ENCODE assay signal across 19 cellular contexts in genomic region chr9:8859416-8859815, GRCh38.
DNase-seq lines count a peak whose midpoint lies in the region; ATAC-seq and TF ChIP-seq lines count a peak whose summit lies in the region.
"Had no signal": no experiment of that assay in that cellular context is flagged by ENCODE, and none has a peak within 500 bp of the region (broad histone marks: within the 10 kb centered on the region; RNA-seq: fewer than 3 reads in every experiment).

No MANE protein-coding gene starts in this region.

- peak overlapping the region; percentile 97; the same call in 1 of the 2 replicates for H3K4me3 ChIP-seq in HUES64 (ENCODE audit: low read length)
- peak overlapping the region; percentile 90 for H3K4me3 ChIP-seq in coronary artery
- no peak overlapping the region for H3K4me3 ChIP-seq in thyroid gland (replicated peaks in 1 of 3)
- no peak overlapping the region for H3K4me3 ChIP-seq in PC-3 (ENCODE audit: low read length)
- H3K4me3 ChIP-seq in body of pancreas = no peak overlapping the region
- H3K4me3 ChIP-seq: lung had no signal

- H3K9me3 ChIP-seq in HUES64 (ENCODE audit: insufficient read depth, low read depth, low read length) (no peaks in the 10 kb centered on the region), thyroid gland (no peaks in the 10 kb centered on the region), PC-3 (ENCODE audit: low read length) (no peaks in the 10 kb centered on the region), body of pancreas (no peaks in the 10 kb centered on the region)
- H3K9me3 ChIP-seq: heart left ventricle, testis had no signal

- H3K9me2 ChIP-seq in PC-3 (replicated peaks; ENCODE audit: low read length) = no peaks in the 10 kb centered on the region

- peaks cover 47% of the 10 kb centered on the region for H3K4me1 ChIP-seq in HUES64 (ENCODE audit: insufficient read depth, low read length)
- H3K4me1 ChIP-seq in thyroid gland = peaks cover 5 to 8% of the 10 kb centered on the region in 2 donors
- H3K4me1 ChIP-seq in PC-3 (ENCODE audit: insufficient read depth, low read length) = no peaks in the 10 kb centered on the region
- peaks cover 12% of the 10 kb centered on the region for H3K4me1 ChIP-seq in body of pancreas
- H3K4me1 ChIP-seq: testis had no signal

- no TSS peak for BruUV-seq in PC-3 (replicated peaks; lab: Mats Ljungman, UMichigan)

- no peaks in the 10 kb centered on the region for H3F3A ChIP-seq in PC-3 (ENCODE audit: low read length, unreplicated experiment)

- no peak overlapping the region for H2AFZ ChIP-seq in PC-3 (ENCODE audit: low read length)

- ATAC-seq in PC-3 (no peak), body of pancreas (no peak)

- intact Hi-C loops in thyroid gland (cut with DNase I) = no loop called here
- intact Hi-C loops in PC-3 (cut with micrococcal nuclease) = no loop called here
- intact Hi-C loops in body of pancreas (cut with DNase I) = no loop called here

- peak overlapping the region; percentile 95 for H3K4me3 Mint-ChIP-seq in neural crest cell
- H3K4me3 Mint-ChIP-seq in HFFc6 = no peak overlapping the region

- TF ChIP-seq POLR2A in thyroid gland (IDR thresholded peaks at IDR 0.05) (no peak), body of pancreas (IDR thresholded peaks at IDR 0.05) (no peak)

- POLR2A ChIA-PET in PC-3 (lab: Charles Lee; ENCODE audit: unreplicated experiment) = no interaction called here

- H4K20me1 ChIP-seq in PC-3 (ENCODE audit: low read length) = no peaks in the 10 kb centered on the region

- no peak overlapping the region for H3K4me2 ChIP-seq in PC-3 (ENCODE audit: low read length)

- no peaks in the 10 kb centered on the region for H3K36me3 Mint-ChIP-seq in neural crest cell (ENCODE audit: low read depth)
- no peaks in the 10 kb centered on the region for H3K36me3 Mint-ChIP-seq in HFFc6 (ENCODE audit: low read depth)

- 77% methylated on average over 3 of the region's 3 CpGs for WGBS in HUES64
- 56 to 68% methylated on average over 3 of the region's 3 CpGs for WGBS in thyroid gland, 2 donors
- 19 to 25% methylated on average over 3 of the region's 3 CpGs for WGBS in body of pancreas, 2 donors

- H3K4me1 Mint-ChIP-seq in neural crest cell (peaks cover 39% of the 10 kb centered on the region), HFFc6 (ENCODE audit: low read depth) (no peaks in the 10 kb centered on the region)

- CTCF ChIA-PET in PC-3 (lab: Charles Lee) = no interaction called here

- no peak overlapping the region for H3K27ac Mint-ChIP-seq in neural crest cell (ENCODE audit: unreplicated experiment)
- H3K27ac Mint-ChIP-seq in HFFc6 = no peak overlapping the region

- TF ChIP-seq CTCF in coronary artery (IDR thresholded peaks at IDR 0.05) = no peak
- no peak for TF ChIP-seq CTCF in neural crest cell (conservative IDR thresholded peaks at IDR 0.05)
- no peak for TF ChIP-seq CTCF in thyroid gland (IDR thresholded peaks at IDR 0.05)
- TF ChIP-seq CTCF in PC-3 (conservative IDR thresholded peaks at IDR 0.05; ENCODE audit: low read depth, low read length) = no peak
- TF ChIP-seq CTCF in HFFc6 (IDR thresholded peaks at IDR 0.05) = no peak
- TF ChIP-seq CTCF in body of pancreas (IDR thresholded peaks at IDR 0.05) = no peak

- H3K9me3 Mint-ChIP-seq in neural crest cell (no peaks in the 10 kb centered on the region), HFFc6 (peaks cover 4% of the 10 kb centered on the region; the same call in 1 of the 2 replicates)

- no peak overlapping the region for H3K9ac ChIP-seq in HUES64 (ENCODE audit: low read depth, low read length)
- H3K9ac ChIP-seq in PC-3 (ENCODE audit: low read length) = no peak overlapping the region

- H3K27me3 Mint-ChIP-seq in neural crest cell (ENCODE audit: low read depth) = peaks cover 2% of the 10 kb centered on the region
- H3K27me3 Mint-ChIP-seq in HFFc6 (ENCODE audit: insufficient read depth) = peaks cover 16% of the 10 kb centered on the region

- H3K27me3 ChIP-seq in HUES64 (ENCODE audit: insufficient read depth, low read length) = peaks cover 14% of the 10 kb centered on the region
- H3K27me3 ChIP-seq in thyroid gland = peaks cover 15% of the 10 kb centered on the region
- H3K27me3 ChIP-seq in PC-3 (ENCODE audit: low read length) = peaks cover 15% of the 10 kb centered on the region
- H3K27me3 ChIP-seq in body of pancreas = peaks cover 0 to 4% of the 10 kb centered on the region in 2 donors
- H3K27me3 ChIP-seq: cardiac muscle cell, testis had no signal

- DNase-seq in ELF-1 (ENCODE audit: low read depth, low spot score) = peak; percentile 1
- DNase-seq in coronary artery (ENCODE audit: low spot score) = no peak
- no peak for DNase-seq in neural crest cell (ENCODE audit: low read depth, low spot score)
- no peak for DNase-seq in thyroid gland
- no peak for DNase-seq in PC-3
- DNase-seq in HFFc6 = no peak
- DNase-seq in body of pancreas = no peak
- DNase-seq: activated CD8-positive, alpha-beta memory T cell treated with anti-CD3 and anti-CD28 coated beads for 24 hours; AML-193; Calu3; effector CD8-positive, alpha-beta T cell; GF-D8; heart left ventricle; NCI-H1105; T-helper 1 cell had no signal

- H3K36me3 ChIP-seq in HUES64 (ENCODE audit: insufficient read depth, low read length) (no peaks in the 10 kb centered on the region), thyroid gland (no peaks in the 10 kb centered on the region), PC-3 (ENCODE audit: low read depth, low read length) (no peaks in the 10 kb centered on the region), body of pancreas (replicated peaks in 1 of 2; ENCODE audit: insufficient read depth in 1 of 2, low read depth in 2 of 2) (no peaks in the 10 kb centered on the region)
- H3K36me3 ChIP-seq: cardiac muscle cell, heart left ventricle had no signal

- no peaks in the 10 kb centered on the region for H3K79me2 ChIP-seq in PC-3 (ENCODE audit: low read length)

- H3K27ac ChIP-seq in HUES64 (ENCODE audit: low read depth, low read length) (no peak overlapping the region), coronary artery (peak overlapping the region; percentile 27 to 80), thyroid gland (no peak overlapping the region), PC-3 (ENCODE audit: low read length) (no peak overlapping the region), body of pancreas (no peak overlapping the region)
- H3K27ac ChIP-seq: cardiac muscle cell, heart left ventricle, testis had no signal

Comparison
In these comparisons a context has a peak if more than half of its experiments do, and no peak if none do; other contexts are left out.
1. H3K27ac ChIP-seq: peak in coronary artery (2 of 2); none in HUES64 (single experiment), thyroid gland (0 of 3), PC-3 (single experiment) and body of pancreas (0 of 4).
2. H3K4me3 ChIP-seq: peak in HUES64 (single experiment) and coronary artery (single experiment); none in thyroid gland (0 of 3), PC-3 (single experiment) and body of pancreas (0 of 2).